In genomic region chr2:217954469-217954868, GRCh38 we compare ENCODE assay signal across 17 cellular contexts. TPM values are rescaled to one million over a fixed set of nuclear protein-coding genes. Genes with fewer than 3 reads are reported as not detected.
DNase-seq lines count a peak whose midpoint lies in the region; ATAC-seq and TF ChIP-seq lines count a peak whose summit lies in the region.
"Had no signal": no experiment of that assay in that cellular context is flagged by ENCODE, and none has a peak within 500 bp of the region (broad histone marks: within the 10 kb centered on the region; RNA-seq: fewer than 3 reads in every experiment).

No MANE protein-coding gene starts in this region.

- H3K79me2 ChIP-seq in PC-3 (ENCODE audit: low read length) = no peaks in the 10 kb centered on the region

- H3K36me3 Mint-ChIP-seq in brain = no peaks in the 10 kb centered on the region

- H3K36me3 ChIP-seq in lower lobe of right lung = no peaks in the 10 kb centered on the region
- H3K36me3 ChIP-seq in PC-3 (ENCODE audit: low read depth, low read length) = no peaks in the 10 kb centered on the region
- H3K36me3 ChIP-seq: brain microvascular endothelial cell had no signal

- no peaks in the 10 kb centered on the region for H3K9me3 ChIP-seq in lower lobe of right lung
- H3K9me3 ChIP-seq in PC-3 (ENCODE audit: low read length) = no peaks in the 10 kb centered on the region

- H4K20me1 ChIP-seq in PC-3 (ENCODE audit: low read length) = no peaks in the 10 kb centered on the region

- intact Hi-C loops in lower lobe of right lung (cut with DNase I) (no loop called here), PC-3 (cut with micrococcal nuclease) (no loop called here)

- H3K4me3 ChIP-seq in lower lobe of right lung (no peak overlapping the region), PC-3 (ENCODE audit: low read length) (no peak overlapping the region)

- no TSS peak for BruUV-seq in PC-3 (replicated peaks; lab: Mats Ljungman, UMichigan)

- no peak overlapping the region for H3K4me3 Mint-ChIP-seq in brain
- H3K4me3 Mint-ChIP-seq: activated CD4-positive, alpha-beta T cell treated with anti-CD3 and anti-CD28 coated beads for 36 hours; activated T-cell treated with anti-CD3 and anti-CD28 coated beads, Interleukin-2, amount 50 U/mL, for 72 hours; endodermal cell had no signal

- H3F3A ChIP-seq in PC-3 (ENCODE audit: low read length, unreplicated experiment) = no peaks in the 10 kb centered on the region

- H3K9ac ChIP-seq in PC-3 (ENCODE audit: low read length) = no peak overlapping the region

- H3K9me2 ChIP-seq in PC-3 (replicated peaks; ENCODE audit: low read length) = no peaks in the 10 kb centered on the region

- H3K27me3 Mint-ChIP-seq in brain = no peaks in the 10 kb centered on the region
- H3K27me3 Mint-ChIP-seq: activated CD4-positive, alpha-beta T cell treated with anti-CD3 and anti-CD28 coated beads for 36 hours had no signal

- CTCF ChIA-PET in PC-3 (lab: Charles Lee) = no interaction called here

- peaks cover 54% of the 10 kb centered on the region for H3K4me1 ChIP-seq in lower lobe of right lung
- H3K4me1 ChIP-seq in PC-3 (ENCODE audit: insufficient read depth, low read length) = no peaks in the 10 kb centered on the region

- H3K4me2 ChIP-seq in PC-3 (ENCODE audit: low read length) = no peak overlapping the region

- no peak overlapping the region for H2AFZ ChIP-seq in PC-3 (ENCODE audit: low read length)

- H3K9me3 Mint-ChIP-seq in brain = no peaks in the 10 kb centered on the region
- H3K9me3 Mint-ChIP-seq: activated T-cell treated with anti-CD3 and anti-CD28 coated beads, Interleukin-2, amount 50 U/mL, for 72 hours; endodermal cell had no signal

- peak; percentile 31 to 75 for DNase-seq in NCI-H2081 (lab: John Stamatoyannopoulos, UW)
- peak; percentile 64 for DNase-seq in lower lobe of right lung
- DNase-seq in PC-3 = no peak
- no peak for DNase-seq in NCI-H524 treated with DMSO at 0.1 percent for 48 hours (lab: John Stamatoyannopoulos, UW)
- DNase-seq: activated CD4-positive, alpha-beta T cell treated with anti-CD3 and anti-CD28 coated beads for 36 hours; activated T-cell treated with anti-CD3 and anti-CD28 coated beads, Interleukin-2, amount 50 U/mL, for 72 hours; brain microvascular endothelial cell; endodermal cell; NCI-H1436 treated with DMSO at 0.1 percent for 48 hours; stimulated activated CD4-positive, alpha-beta T cell treated with anti-CD3 and anti-CD28 coated beads, Interleukin-2, amount 100 ng/mL, for 48 hours; stimulated activated naive CD4-positive, alpha-beta T cell treated with Interleukin-2 at 50 U/mL for 16 hours; T-helper 1 cell had no signal

- no peaks in the 10 kb centered on the region for H3K27me3 ChIP-seq in lower lobe of right lung (ENCODE audit: low read depth)
- H3K27me3 ChIP-seq in PC-3 (ENCODE audit: low read length) = peaks cover 89% of the 10 kb centered on the region
- H3K27me3 ChIP-seq: brain microvascular endothelial cell had no signal

- peak overlapping the region in 3 of 5 experiments; percentile 21 to 77 (median 24) for H3K27ac Mint-ChIP-seq in brain
- H3K27ac Mint-ChIP-seq: activated CD4-positive, alpha-beta T cell treated with anti-CD3 and anti-CD28 coated beads for 36 hours; activated T-cell treated with anti-CD3 and anti-CD28 coated beads, Interleukin-2, amount 50 U/mL, for 72 hours had no signal

- ATAC-seq in lower lobe of right lung (peak; percentile 46 to 50), HG03460 (IDR thresholded peaks at IDR 0.05; ENCODE audit: unreplicated experiment) (no peak), PC-3 (no peak), GM18519 (IDR thresholded peaks at IDR 0.05; ENCODE audit: low FRiP score, unreplicated experiment) (no peak)
- ATAC-seq: activated CD4-positive, alpha-beta T cell treated with anti-CD3 and anti-CD28 coated beads for 36 hours; activated T-cell treated with anti-CD3 and anti-CD28 coated beads, Interleukin-2, amount 50 U/mL, for 72 hours had no signal

- TF ChIP-seq CTCF in brain (conservative IDR thresholded peaks at IDR 0.05) = no peak
- no peak for TF ChIP-seq CTCF in lower lobe of right lung (IDR thresholded peaks at IDR 0.05)
- no peak for TF ChIP-seq CTCF in PC-3 (conservative IDR thresholded peaks at IDR 0.05; ENCODE audit: low read depth, low read length)

- H3K27ac ChIP-seq in lower lobe of right lung = peak overlapping the region; percentile 72
- H3K27ac ChIP-seq in temporal lobe (ENCODE audit: low read depth, low read length) = peak overlapping the region; percentile 2
- no peak overlapping the region for H3K27ac ChIP-seq in PC-3 (ENCODE audit: low read length)
- H3K27ac ChIP-seq: brain microvascular endothelial cell, C4-2B had no signal

- POLR2A ChIA-PET in PC-3 (lab: Charles Lee; ENCODE audit: unreplicated experiment) = no interaction called here

- peaks cover 35% of the 10 kb centered on the region for H3K4me1 Mint-ChIP-seq in brain
- H3K4me1 Mint-ChIP-seq: activated CD4-positive, alpha-beta T cell treated with anti-CD3 and anti-CD28 coated beads for 36 hours had no signal

RNA-seq across cellular contexts. Expression of gene TNS1, which starts 48.3 kb away (rescaled TPM):
- polyA plus RNA-seq in brain (ENCODE audit: insufficient read depth, low read depth, low replicate concordance) = 23.1 TPM
- total RNA-seq in lower lobe of right lung (505 TPM), temporal lobe (7.1 TPM), PC-3 (2014; rRNA removed) (1.0 and 1.5 TPM in 2 replicates)

Comparison
In these comparisons a context has a peak if more than half of its experiments do, and no peak if none do; other contexts are left out.
1. DNase-seq: peak in NCI-H2081 (2 of 2) and lower lobe of right lung (single experiment); none in PC-3 (single experiment) and NCI-H524 treated with DMSO at 0.1 percent for 48 hours (single experiment).
2. ATAC-seq: peak in lower lobe of right lung (2 of 2); none in HG03460 (single experiment), PC-3 (single experiment) and GM18519 (single experiment).
3. RNA of gene TNS1, which starts 48.3 kb away (total RNA-seq): 505 TPM in lower lobe of right lung (single experiment); 7.1 TPM in temporal lobe (single experiment) and 1.0 to 1.5 TPM in PC-3; every median in the first group is over 10 times any median in the second.